ENCODE assay signal across 15 cellular contexts in the genomic region with DNA sequence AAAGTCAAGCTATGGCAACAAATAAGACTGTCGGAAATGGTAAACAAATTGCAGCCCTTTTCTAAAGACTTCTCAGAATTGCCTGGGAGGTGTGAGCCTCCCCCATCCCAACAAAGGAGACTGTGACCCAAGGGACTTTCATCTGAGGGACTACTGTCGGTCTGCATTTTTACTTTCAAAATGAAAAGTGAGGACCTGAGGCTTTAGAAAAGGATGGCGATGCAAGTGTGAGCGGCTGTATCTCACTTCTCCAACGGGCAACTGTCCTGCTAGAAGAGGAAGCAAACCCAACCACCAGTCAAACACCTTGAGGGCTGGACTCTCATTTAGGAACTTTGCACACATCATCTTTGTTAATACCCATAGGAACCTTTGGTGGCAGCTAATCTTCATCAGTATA.
A peak's percentile ranks its signal among the peaks of the same experiment; 100 is the strongest.
DNase-seq lines count a peak whose midpoint lies in the region; ATAC-seq and TF ChIP-seq lines count a peak whose summit lies in the region.
"Had no signal": no experiment of that assay in that cellular context is flagged by ENCODE, and none has a peak within 500 bp of the region (broad histone marks: within the 10 kb centered on the region; RNA-seq: fewer than 3 reads in every experiment).

No MANE protein-coding gene starts in this region.

- intact Hi-C loops in esophagus squamous epithelium (cut with DNase I), result no loop called here
- intact Hi-C loops in activated naive CD4-positive, alpha-beta T cell treated with anti-CD3 and anti-CD28 coated beads for 36 hours (cut with micrococcal nuclease), result no loop called here

- H3K27ac Mint-ChIP-seq in central memory CD8-positive, alpha-beta T cell (ENCODE audit: low read depth), result no peak overlapping the region
- no peak overlapping the region for H3K27ac Mint-ChIP-seq in activated naive CD4-positive, alpha-beta T cell treated with anti-CD3 and anti-CD28 coated beads for 36 hours

- no peak overlapping the region for H3K4me3 Mint-ChIP-seq in central memory CD8-positive, alpha-beta T cell
- H3K4me3 Mint-ChIP-seq in activated naive CD4-positive, alpha-beta T cell treated with anti-CD3 and anti-CD28 coated beads for 36 hours, result no peak overlapping the region

- ATAC-seq in GM18505 (IDR thresholded peaks at IDR 0.05; ENCODE audit: unreplicated experiment), result peak; percentile 58
- peak; percentile 43 for ATAC-seq in GM21367 (IDR thresholded peaks at IDR 0.05; ENCODE audit: unreplicated experiment)
- ATAC-seq in HG02981 (IDR thresholded peaks at IDR 0.05; ENCODE audit: unreplicated experiment), result peak; percentile 36
- ATAC-seq in central memory CD8-positive, alpha-beta T cell (replicated peaks; ENCODE audit: extremely low read depth, poor library complexity, severe bottlenecking), result peak; percentile 10
- ATAC-seq: lower lobe of right lung had no signal

- no peaks in the 10 kb centered on the region for H3K4me1 ChIP-seq in esophagus squamous epithelium
- H3K4me1 ChIP-seq: lower lobe of right lung, prostate gland had no signal

- peaks cover 0 to 4% (median 0%) of the 10 kb centered on the region in 4 donors for H3K27me3 ChIP-seq in esophagus squamous epithelium
- H3K27me3 ChIP-seq: tibial nerve had no signal

- no peak for TF ChIP-seq POLR2A in GM18505 (IDR thresholded peaks at IDR 0.05; ENCODE audit: borderline replicate concordance, extremely low read depth, insufficient read depth, insufficient read length)
- TF ChIP-seq POLR2A in esophagus squamous epithelium (IDR thresholded peaks at IDR 0.05), result no peak

- no peaks in the 10 kb centered on the region for H3K36me3 Mint-ChIP-seq in central memory CD8-positive, alpha-beta T cell (ENCODE audit: insufficient read depth)
- H3K36me3 Mint-ChIP-seq in activated naive CD4-positive, alpha-beta T cell treated with anti-CD3 and anti-CD28 coated beads for 36 hours (ENCODE audit: low read depth), result no peaks in the 10 kb centered on the region

- H3K4me3 ChIP-seq in esophagus squamous epithelium, result no peak overlapping the region
- H3K4me3 ChIP-seq: lower lobe of right lung, prostate gland, tibial nerve had no signal

- H3K9me3 ChIP-seq in esophagus squamous epithelium, result no peaks in the 10 kb centered on the region
- H3K9me3 ChIP-seq: lower lobe of right lung, prostate gland, tibial nerve had no signal

- no peak overlapping the region for H3K27ac ChIP-seq in esophagus squamous epithelium
- H3K27ac ChIP-seq: lower lobe of right lung, prostate gland had no signal

- no peaks in the 10 kb centered on the region for H3K4me1 Mint-ChIP-seq in central memory CD8-positive, alpha-beta T cell
- no peaks in the 10 kb centered on the region for H3K4me1 Mint-ChIP-seq in activated naive CD4-positive, alpha-beta T cell treated with anti-CD3 and anti-CD28 coated beads for 36 hours (ENCODE audit: low read depth)

- peaks cover 5% of the 10 kb centered on the region for H3K9me3 Mint-ChIP-seq in central memory CD8-positive, alpha-beta T cell
- H3K9me3 Mint-ChIP-seq in activated naive CD4-positive, alpha-beta T cell treated with anti-CD3 and anti-CD28 coated beads for 36 hours, result no peaks in the 10 kb centered on the region

- no peak for TF ChIP-seq CTCF in esophagus squamous epithelium (IDR thresholded peaks at IDR 0.05)

- H3K36me3 ChIP-seq in esophagus squamous epithelium, result no peaks in the 10 kb centered on the region
- H3K36me3 ChIP-seq: lower lobe of right lung, prostate gland, tibial nerve had no signal

- DNase-seq in central memory CD8-positive, alpha-beta T cell (ENCODE audit: low spot score in 2 of 2), result no peak
- no peak for DNase-seq in DMS114 treated with DMSO at 0.1 percent for 48 hours (lab: John Stamatoyannopoulos, UW; ENCODE audit: unreplicated experiment)
- DNase-seq in esophagus squamous epithelium (lab: John Stamatoyannopoulos, UW), result no peak
- no peak for DNase-seq in NCI-H69 (lab: John Stamatoyannopoulos, UW)
- no peak for DNase-seq in activated naive CD4-positive, alpha-beta T cell treated with anti-CD3 and anti-CD28 coated beads for 36 hours
- DNase-seq: activated CD8-positive, alpha-beta memory T cell treated with anti-CD3 and anti-CD28 coated beads, Interleukin-2, amount 50 U/mL, for 4 hours; GDM1; KBM-7; lower lobe of right lung; T-helper 9 cell had no signal

- 65 to 72% methylated on average over 5 of the region's 5 CpGs for WGBS in esophagus squamous epithelium, 2 donors

- no peaks in the 10 kb centered on the region for H3K27me3 Mint-ChIP-seq in central memory CD8-positive, alpha-beta T cell
- no peaks in the 10 kb centered on the region for H3K27me3 Mint-ChIP-seq in activated naive CD4-positive, alpha-beta T cell treated with anti-CD3 and anti-CD28 coated beads for 36 hours (ENCODE audit: low read depth)

- CTCF ChIA-PET in activated naive CD4-positive, alpha-beta T cell treated with anti-CD3 and anti-CD28 coated beads for 36 hours (lab: Charles Lee), result no interaction called here
